In the genomic region with DNA sequence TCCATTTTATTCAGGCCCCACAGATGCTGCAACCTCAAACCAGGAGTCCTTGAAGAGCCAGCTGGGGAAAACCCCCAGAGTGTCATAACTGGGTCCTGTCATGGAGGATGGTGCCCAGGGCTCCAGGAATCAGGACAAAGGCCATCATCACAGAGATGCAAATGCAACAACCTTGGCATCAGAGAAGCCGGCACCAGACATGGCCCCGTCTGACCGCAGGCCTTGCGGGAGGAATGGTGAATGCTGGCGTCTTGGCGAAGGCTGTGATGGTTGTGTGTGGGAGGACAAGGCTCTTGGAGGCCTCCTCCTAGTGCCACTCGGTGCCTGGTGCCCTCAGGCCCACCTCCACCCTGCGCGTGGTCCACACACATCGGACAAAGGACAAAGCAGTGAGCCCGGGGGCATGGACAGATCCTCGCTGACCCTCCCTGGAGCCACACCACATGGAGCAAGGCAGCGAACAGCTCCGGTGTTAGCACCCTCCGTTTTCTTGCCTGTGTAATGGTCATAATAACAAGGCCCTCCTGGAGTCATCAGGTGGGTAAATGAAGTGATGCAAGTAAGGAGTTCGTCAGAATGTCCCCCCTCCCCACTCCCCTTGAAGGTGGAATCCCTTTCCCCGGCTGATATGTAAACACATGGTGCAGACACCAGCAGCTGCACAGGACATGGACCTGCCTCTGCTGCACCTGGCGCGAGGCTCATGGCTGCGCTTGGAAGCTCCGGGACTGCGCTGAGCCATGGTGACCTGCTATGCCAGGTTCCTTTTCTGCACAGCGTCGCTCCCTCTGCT, we compare ENCODE assay signal across 19 cellular contexts.
"Had no signal": no experiment of that assay in that cellular context is flagged by ENCODE, and none has a peak within 500 bp of the region (broad histone marks: within the 10 kb centered on the region; RNA-seq: fewer than 3 reads in every experiment).

No MANE protein-coding gene starts in this region.

- H3K4me1 ChIP-seq: pancreas, prostate gland, right lobe of liver, spleen had no signal

- H3K9me3 Mint-ChIP-seq: neural crest cell had no signal

- H3K9me3 ChIP-seq: pancreas, prostate gland had no signal

- H3K4me3 ChIP-seq: hepatocyte, pancreas, prostate gland, right lobe of liver, spleen had no signal

- DNase-seq: effector memory CD8-positive, alpha-beta T cell; foreskin melanocyte; left colon; mammary epithelial cell; naive thymus-derived CD8-positive, alpha-beta T cell; nucleus accumbens; pancreas; right lobe of liver; spleen; stimulated activated CD4-positive, alpha-beta T cell treated with anti-CD3 and anti-CD28 coated beads, Interleukin-15, amount 100 ng/mL, for 24 hours; stimulated activated CD4-positive, alpha-beta T cell treated with anti-CD3 and anti-CD28 coated beads, Interleukin-1b, Interleukin-23, amount 100 ng/mL, for 48 hours; stimulated activated CD4-positive, alpha-beta T cell treated with anti-CD3 and anti-CD28 coated beads, Interleukin-4, amount 100 ng/mL, for 24 hours; stimulated activated naive B cell treated with anti-CD40 and anti-IgM and Interleukin-4, amounts not matched to agents 10 μg/mL and 1 μg/mL and 100 μg/mL, for 72 hours; stimulated activated naive CD8-positive, alpha-beta T cell treated with anti-CD3 and anti-CD28 coated beads, Interleukin-15, amount 100 ng/mL, for 72 hours; trophoblast cell had no signal

- H3K27me3 Mint-ChIP-seq: central memory CD8-positive, alpha-beta T cell; effector memory CD8-positive, alpha-beta T cell; stimulated activated naive B cell treated with anti-CD40 and anti-IgM and Interleukin-4, amounts not matched to agents 10 μg/mL and 1 μg/mL and 100 μg/mL, for 72 hours; stimulated activated naive CD8-positive, alpha-beta T cell treated with anti-CD3 and anti-CD28 coated beads, Interleukin-15, amount 100 ng/mL, for 72 hours had no signal

- H3K27ac ChIP-seq: hepatocyte, pancreas, prostate gland, right lobe of liver, spleen had no signal

- H3K36me3 ChIP-seq: pancreas, prostate gland, right lobe of liver, spleen had no signal

- H3K27me3 ChIP-seq: hepatocyte, right lobe of liver, spleen had no signal

- H3K4me3 Mint-ChIP-seq: central memory CD8-positive, alpha-beta T cell; effector memory CD8-positive, alpha-beta T cell; naive thymus-derived CD8-positive, alpha-beta T cell; neural crest cell; stimulated activated naive B cell treated with anti-CD40 and anti-IgM and Interleukin-4, amounts not matched to agents 10 μg/mL and 1 μg/mL and 100 μg/mL, for 72 hours; stimulated activated naive CD8-positive, alpha-beta T cell treated with anti-CD3 and anti-CD28 coated beads, Interleukin-15, amount 100 ng/mL, for 72 hours had no signal

- H3K36me3 Mint-ChIP-seq: naive thymus-derived CD8-positive, alpha-beta T cell had no signal

- ATAC-seq: effector memory CD8-positive, alpha-beta T cell; left colon; naive thymus-derived CD8-positive, alpha-beta T cell; pancreas; stimulated activated naive B cell treated with anti-CD40 and anti-IgM and Interleukin-4, amounts not matched to agents 10 μg/mL and 1 μg/mL and 100 μg/mL, for 72 hours; stimulated activated naive CD8-positive, alpha-beta T cell treated with anti-CD3 and anti-CD28 coated beads, Interleukin-15, amount 100 ng/mL, for 72 hours had no signal

- H3K27ac Mint-ChIP-seq: effector memory CD8-positive, alpha-beta T cell; naive thymus-derived CD8-positive, alpha-beta T cell; stimulated activated naive B cell treated with anti-CD40 and anti-IgM and Interleukin-4, amounts not matched to agents 10 μg/mL and 1 μg/mL and 100 μg/mL, for 72 hours; stimulated activated naive CD8-positive, alpha-beta T cell treated with anti-CD3 and anti-CD28 coated beads, Interleukin-15, amount 100 ng/mL, for 72 hours had no signal

- H3K4me1 Mint-ChIP-seq: central memory CD8-positive, alpha-beta T cell; naive thymus-derived CD8-positive, alpha-beta T cell; neural crest cell; stimulated activated naive B cell treated with anti-CD40 and anti-IgM and Interleukin-4, amounts not matched to agents 10 μg/mL and 1 μg/mL and 100 μg/mL, for 72 hours; stimulated activated naive CD8-positive, alpha-beta T cell treated with anti-CD3 and anti-CD28 coated beads, Interleukin-15, amount 100 ng/mL, for 72 hours had no signal
